In genomic region chr19:3175761-3176714, GRCh38 we compare ENCODE assay signal across 9 cellular contexts. TPM values are rescaled to one million over a fixed set of nuclear protein-coding genes. Genes with fewer than 3 reads are reported as not detected.
A peak's percentile ranks its signal among the peaks of the same experiment; 100 is the strongest.
DNase-seq lines count a peak whose midpoint lies in the region; ATAC-seq, FAIRE-seq and TF ChIP-seq lines count a peak whose summit lies in the region.
"Had no signal": no experiment of that assay in that cellular context is flagged by ENCODE, and none has a peak within 500 bp of the region (broad histone marks: within the 10 kb centered on the region; RNA-seq: fewer than 3 reads in every experiment).

No MANE protein-coding gene starts in this region.

- no peaks in the 10 kb centered on the region for H3K9me3 Mint-ChIP-seq in activated T-cell treated with anti-CD3 and anti-CD28 coated beads, Interleukin-2, amount 50 U/mL, for 72 hours
- H3K9me3 Mint-ChIP-seq: nephron had no signal

- no peak for TF ChIP-seq EP300 in HepG2 (IDR thresholded peaks at IDR 0.05; ENCODE audit: low read depth in 2 of 2, low read length in 2 of 2)
- TF ChIP-seq EP300 in HepG2 (CRISPR knock-in tag; IDR thresholded peaks at IDR 0.05; ENCODE audit: borderline replicate concordance): no peak

- POLR2A ChIA-PET in HepG2 (lab: Yijun Ruan, JAX): no interaction called here

- FAIRE-seq in HepG2 (lab: Jason Lieb, UNC): no peak

- ATAC-seq in activated T-cell treated with anti-CD3 and anti-CD28 coated beads, Interleukin-2, amount 50 U/mL, for 72 hours (replicated peaks in 1 of 2): no peak
- ATAC-seq in HepG2 (no peak), HG03045 (IDR thresholded peaks at IDR 0.05; ENCODE audit: unreplicated experiment) (no peak)

- H3K4me1 ChIP-seq in BLaER1 (peaks cover 49% of the 10 kb centered on the region), HepG2 (ENCODE audit: insufficient read depth, low read length) (peaks cover 30% of the 10 kb centered on the region)

- DNase-seq in HT-29 (ENCODE audit: low spot score) (peak; percentile 52), HepG2 (ENCODE audit: low spot score) (no peak), middle frontal gyrus (ENCODE audit: extremely low spot score, low spot score) (no peak), NCI-H510A treated with DMSO at 0.1 percent for 48 hours (lab: John Stamatoyannopoulos, UW) (no peak), cerebellum (ENCODE audit: low spot score) (no peak)
- no peak for DNase-seq in activated T-cell treated with anti-CD3 and anti-CD28 coated beads, Interleukin-2, amount 50 U/mL, for 72 hours

- H3K4me3 ChIP-seq in BLaER1 (peak overlapping the region; percentile 49; the same call in 1 of the 2 replicates), HepG2 (replicated peaks in 1 of 3; ENCODE audit: insufficient read depth in 1 of 3, low read depth in 2 of 3, low read length in 3 of 3) (no peak overlapping the region)

- peak overlapping the region; percentile 68 for H3K9ac ChIP-seq in BLaER1
- H3K9ac ChIP-seq in HepG2 (ENCODE audit: insufficient read depth, low read depth, low read length): no peak overlapping the region

- H3K27ac ChIP-seq in BLaER1: peak overlapping the region; percentile 87
- H3K27ac ChIP-seq in HepG2 (ENCODE audit: extremely low read length, insufficient read depth, low read length): no peak overlapping the region

- TF ChIP-seq POLR2A in HepG2 (IDR thresholded peaks at IDR 0.05; ENCODE audit: insufficient read depth in 1 of 2, low read depth in 2 of 2, low read length in 2 of 2): no peak

- no peaks in the 10 kb centered on the region for H3K9me3 ChIP-seq in BLaER1
- H3K9me3 ChIP-seq in HepG2 (ENCODE audit: low read length): no peaks in the 10 kb centered on the region

- H3K36me3 ChIP-seq in BLaER1 (peaks cover 3% of the 10 kb centered on the region; the same call in 1 of the 2 replicates), HepG2 (replicated peaks in 1 of 2; ENCODE audit: control insufficient read depth in 1 of 2, insufficient read depth in 2 of 2, low read length in 2 of 2) (no peaks in the 10 kb centered on the region)

- peak overlapping the region; percentile 68 for H3K27ac Mint-ChIP-seq in activated T-cell treated with anti-CD3 and anti-CD28 coated beads, Interleukin-2, amount 50 U/mL, for 72 hours
- H3K27ac Mint-ChIP-seq: nephron had no signal

- H2AFZ ChIP-seq in HepG2 (ENCODE audit: low read length): no peak overlapping the region

- H3K27me3 ChIP-seq in BLaER1 (no peaks in the 10 kb centered on the region), HepG2 (ENCODE audit: control insufficient read depth in 1 of 2, insufficient read depth in 2 of 2, low read length in 2 of 2) (no peaks in the 10 kb centered on the region; a peak in 1 of 5 replicates)

- H3K4me3 Mint-ChIP-seq in activated T-cell treated with anti-CD3 and anti-CD28 coated beads, Interleukin-2, amount 50 U/mL, for 72 hours: peak overlapping the region; percentile 72 to 88
- H3K4me3 Mint-ChIP-seq: nephron had no signal

- CTCF ChIA-PET in HepG2 (lab: Yijun Ruan, JAX; ENCODE audit: low intra/inter-chr PET ratio, low total read pairs): no interaction called here

- BruUV-seq in HepG2 (replicated peaks; lab: Mats Ljungman, UMichigan): TSS peak; percentile 72

- H3K36me3 Mint-ChIP-seq in activated T-cell treated with anti-CD3 and anti-CD28 coated beads, Interleukin-2, amount 50 U/mL, for 72 hours (ENCODE audit: insufficient read depth in 2 of 2): peaks cover 5 to 13% of the 10 kb centered on the region in 2 donors

- 7% methylated on average over 13 of the region's 17 CpGs for WGBS in HepG2 (ENCODE audit: low lambda C conversion rate)

- in situ Hi-C loops in HepG2 (cut with HindIII; ENCODE audit: extremely low pct_ligation_motif_present, low pct_unique_long_range_greater_than_20kb): no loop called here

- H3K4me2 ChIP-seq in BLaER1 (peak overlapping the region; percentile 86), HepG2 (ENCODE audit: low read depth, low read length) (peak overlapping the region; percentile 25; the same call in 1 of the 2 replicates)

- H4K20me1 ChIP-seq in BLaER1 (peaks cover 8% of the 10 kb centered on the region), HepG2 (ENCODE audit: insufficient read depth, low read length) (no peaks in the 10 kb centered on the region)

- H3K79me2 ChIP-seq in HepG2 (ENCODE audit: insufficient read depth, low read length): no peaks in the 10 kb centered on the region

- H3K27me3 Mint-ChIP-seq in activated T-cell treated with anti-CD3 and anti-CD28 coated beads, Interleukin-2, amount 50 U/mL, for 72 hours (ENCODE audit: low read depth): no peaks in the 10 kb centered on the region

- no peak for TF ChIP-seq RAD21 in HepG2 (CRISPR knock-in tag; IDR thresholded peaks at IDR 0.05)

- peaks cover 17% of the 10 kb centered on the region for H3K4me1 Mint-ChIP-seq in activated T-cell treated with anti-CD3 and anti-CD28 coated beads, Interleukin-2, amount 50 U/mL, for 72 hours (ENCODE audit: low read depth)

- intact Hi-C loops in HepG2 (cut with micrococcal nuclease; ENCODE audit: unreplicated experiment): no loop called here

- no peak for TF ChIP-seq CTCF in HepG2 (CRISPR knock-in tag; IDR thresholded peaks at IDR 0.05)

RNA-seq across cellular contexts. Expression of gene S1PR4, which starts 2.5 kb away (rescaled TPM):
- total RNA-seq in HT-29 (2014; rRNA removed; shearing (Covaris generic)): not detected in 2 replicates
- 10 to 100 TPM; 41.1 to 43.4 TPM for total RNA-seq in activated T-cell treated with anti-CD3 and anti-CD28 coated beads, Interleukin-2, amount 50 U/mL, for 72 hours
- total RNA-seq in HepG2 (2016; rRNA removed; fragmentation: Illumina TruSeq; extraction: Trizol): 0.07 TPM in 1 of 2 replicates, not detected in the other
- not detected in 2 replicates for total RNA-seq in HepG2 (2016; cell fraction: cytosol; rRNA removed; fragmentation: Illumina TruSeq; extraction: Trizol; ENCODE audit: low read depth)
- total RNA-seq in HepG2 (2016; cell fraction: insoluble cytoplasmic fraction; rRNA removed; fragmentation: Illumina TruSeq; extraction: Trizol): 0.09 TPM in 1 of 2 replicates, not detected in the other
- total RNA-seq in HepG2 (2016; cell fraction: membrane; rRNA removed; fragmentation: Illumina TruSeq; extraction: Trizol): not detected in 2 replicates
- total RNA-seq in HepG2 (2016; cell fraction: nucleus; rRNA removed; fragmentation: Illumina TruSeq; extraction: Trizol): not detected in 2 replicates
- 0.09 and 0.33 TPM in 2 replicates for polyA plus RNA-seq in HepG2 (2011; rRNA removed)
- polyA plus RNA-seq in HepG2 (2011; cell fraction: cytosol; rRNA removed): not detected in 2 replicates
- polyA plus RNA-seq in HepG2 (2011; cell fraction: nucleus; rRNA removed): 1.2 and 1.8 TPM in 2 replicates
- polyA plus RNA-seq in HepG2 (2012): not detected in 2 replicates
- not detected in 2 replicates for polyA plus RNA-seq in HepG2 (2016; cell fraction: cytosol; fragmentation: Illumina TruSeq; extraction: Trizol; ENCODE audit: low read depth)
- not detected in 2 replicates for polyA plus RNA-seq in HepG2 (2016; cell fraction: insoluble cytoplasmic fraction; fragmentation: Illumina TruSeq; extraction: Trizol; ENCODE audit: low read depth)
- polyA plus RNA-seq in HepG2 (2016; cell fraction: membrane; fragmentation: Illumina TruSeq; extraction: Trizol; ENCODE audit: low read depth): not detected in 2 replicates
- polyA plus RNA-seq in HepG2 (2016; cell fraction: nucleus; fragmentation: Illumina TruSeq; extraction: Trizol; ENCODE audit: insufficient read depth, low read depth): 0.29 TPM in 1 of 2 replicates, not detected in the other
- 0.19 TPM in 1 of 2 replicates, not detected in the other for polyA minus RNA-seq in HepG2 (2011; rRNA and poly(A)+ RNA removed; ENCODE audit: low replicate concordance)
- not detected in 2 replicates for polyA minus RNA-seq in HepG2 (2011; cell fraction: cytosol; rRNA and poly(A)+ RNA removed)
- polyA minus RNA-seq in HepG2 (2011; cell fraction: nucleus; rRNA and poly(A)+ RNA removed): 0.25 TPM in 1 of 2 replicates, not detected in the other
- total RNA-seq in cerebellum: not detected

RNA-seq across cellular contexts. Expression of gene NCLN, which starts 9.7 kb away (rescaled TPM):
- 95.3 and 104 TPM in 2 replicates for total RNA-seq in HT-29 (2014; rRNA removed; shearing (Covaris generic))
- total RNA-seq in activated T-cell treated with anti-CD3 and anti-CD28 coated beads, Interleukin-2, amount 50 U/mL, for 72 hours: 10 to 100 TPM; 35.0 to 38.7 TPM
- total RNA-seq in HepG2 (2016; rRNA removed; fragmentation: Illumina TruSeq; extraction: Trizol) (20.0 and 56.0 TPM in 2 replicates), cerebellum (11.4 TPM)
- total RNA-seq in HepG2 (2016; cell fraction: cytosol; rRNA removed; fragmentation: Illumina TruSeq; extraction: Trizol; ENCODE audit: low read depth): 14.5 and 16.6 TPM in 2 replicates
- total RNA-seq in HepG2 (2016; cell fraction: insoluble cytoplasmic fraction; rRNA removed; fragmentation: Illumina TruSeq; extraction: Trizol): 22.2 and 58.2 TPM in 2 replicates
- 36.2 and 36.4 TPM in 2 replicates for total RNA-seq in HepG2 (2016; cell fraction: membrane; rRNA removed; fragmentation: Illumina TruSeq; extraction: Trizol)
- 45.5 and 60.9 TPM in 2 replicates for total RNA-seq in HepG2 (2016; cell fraction: nucleus; rRNA removed; fragmentation: Illumina TruSeq; extraction: Trizol)
- polyA plus RNA-seq in HepG2 (2011; rRNA removed): 42.6 and 55.5 TPM in 2 replicates
- polyA plus RNA-seq in HepG2 (2011; cell fraction: cytosol; rRNA removed): 34.0 and 56.6 TPM in 2 replicates
- 87.2 and 112 TPM in 2 replicates for polyA plus RNA-seq in HepG2 (2011; cell fraction: nucleus; rRNA removed)
- 29.1 and 45.2 TPM in 2 replicates for polyA plus RNA-seq in HepG2 (2012)
- 21.6 and 23.7 TPM in 2 replicates for polyA plus RNA-seq in HepG2 (2016; cell fraction: cytosol; fragmentation: Illumina TruSeq; extraction: Trizol; ENCODE audit: low read depth)
- polyA plus RNA-seq in HepG2 (2016; cell fraction: insoluble cytoplasmic fraction; fragmentation: Illumina TruSeq; extraction: Trizol; ENCODE audit: low read depth): 19.8 and 29.4 TPM in 2 replicates
- polyA plus RNA-seq in HepG2 (2016; cell fraction: membrane; fragmentation: Illumina TruSeq; extraction: Trizol; ENCODE audit: low read depth): 31.3 and 31.9 TPM in 2 replicates
- 109 and 110 TPM in 2 replicates for polyA plus RNA-seq in HepG2 (2016; cell fraction: nucleus; fragmentation: Illumina TruSeq; extraction: Trizol; ENCODE audit: insufficient read depth, low read depth)
- polyA minus RNA-seq in HepG2 (2011; rRNA and poly(A)+ RNA removed; ENCODE audit: low replicate concordance): 99.1 and 126 TPM in 2 replicates
- polyA minus RNA-seq in HepG2 (2011; cell fraction: cytosol; rRNA and poly(A)+ RNA removed): 41.8 and 46.2 TPM in 2 replicates
- 16.4 and 18.6 TPM in 2 replicates for polyA minus RNA-seq in HepG2 (2011; cell fraction: nucleus; rRNA and poly(A)+ RNA removed)

RNA-seq across cellular contexts. Expression of gene GNA15, which starts 40.2 kb away (rescaled TPM):
- total RNA-seq in HT-29 (2014; rRNA removed; shearing (Covaris generic)): 15.9 and 20.0 TPM in 2 replicates
- 10 to 100 TPM; 32.8 to 66.5 TPM for total RNA-seq in activated T-cell treated with anti-CD3 and anti-CD28 coated beads, Interleukin-2, amount 50 U/mL, for 72 hours
- total RNA-seq in HepG2 (2016; rRNA removed; fragmentation: Illumina TruSeq; extraction: Trizol) (not detected in 2 replicates), cerebellum (0.73 TPM)
- total RNA-seq in HepG2 (2016; cell fraction: cytosol; rRNA removed; fragmentation: Illumina TruSeq; extraction: Trizol; ENCODE audit: low read depth): not detected in 2 replicates
- not detected in 2 replicates for total RNA-seq in HepG2 (2016; cell fraction: insoluble cytoplasmic fraction; rRNA removed; fragmentation: Illumina TruSeq; extraction: Trizol)
- total RNA-seq in HepG2 (2016; cell fraction: membrane; rRNA removed; fragmentation: Illumina TruSeq; extraction: Trizol): not detected in 2 replicates
- not detected in 2 replicates for total RNA-seq in HepG2 (2016; cell fraction: nucleus; rRNA removed; fragmentation: Illumina TruSeq; extraction: Trizol)
- not detected in 2 replicates for polyA plus RNA-seq in HepG2 (2011; rRNA removed)
- polyA plus RNA-seq in HepG2 (2011; cell fraction: cytosol; rRNA removed): 0.04 TPM in 1 of 2 replicates, not detected in the other
- polyA plus RNA-seq in HepG2 (2011; cell fraction: nucleus; rRNA removed): not detected in 2 replicates
- not detected in 2 replicates for polyA plus RNA-seq in HepG2 (2012)
- not detected in 2 replicates for polyA plus RNA-seq in HepG2 (2016; cell fraction: cytosol; fragmentation: Illumina TruSeq; extraction: Trizol; ENCODE audit: low read depth)
- polyA plus RNA-seq in HepG2 (2016; cell fraction: insoluble cytoplasmic fraction; fragmentation: Illumina TruSeq; extraction: Trizol; ENCODE audit: low read depth): not detected in 2 replicates
- polyA plus RNA-seq in HepG2 (2016; cell fraction: membrane; fragmentation: Illumina TruSeq; extraction: Trizol; ENCODE audit: low read depth): 0.08 TPM in 1 of 2 replicates, not detected in the other
- polyA plus RNA-seq in HepG2 (2016; cell fraction: nucleus; fragmentation: Illumina TruSeq; extraction: Trizol; ENCODE audit: insufficient read depth, low read depth): 0.22 TPM in 1 of 2 replicates, not detected in the other
- 0.10 and 0.61 TPM in 2 replicates for polyA minus RNA-seq in HepG2 (2011; rRNA and poly(A)+ RNA removed; ENCODE audit: low replicate concordance)
- not detected in 2 replicates for polyA minus RNA-seq in HepG2 (2011; cell fraction: cytosol; rRNA and poly(A)+ RNA removed)
- not detected in 2 replicates for polyA minus RNA-seq in HepG2 (2011; cell fraction: nucleus; rRNA and poly(A)+ RNA removed)

RNA-seq across cellular contexts. Expression of gene CELF5, which starts 48.4 kb away (rescaled TPM):
- total RNA-seq in HT-29 (2014; rRNA removed; shearing (Covaris generic)): 0.10 and 0.53 TPM in 2 replicates
- total RNA-seq in activated T-cell treated with anti-CD3 and anti-CD28 coated beads, Interleukin-2, amount 50 U/mL, for 72 hours: under 1 TPM; 0.17 to 0.42 TPM
- total RNA-seq in HepG2 (2016; rRNA removed; fragmentation: Illumina TruSeq; extraction: Trizol) (0.14 and 0.31 TPM in 2 replicates), cerebellum (37.6 TPM)
- total RNA-seq in HepG2 (2016; cell fraction: cytosol; rRNA removed; fragmentation: Illumina TruSeq; extraction: Trizol; ENCODE audit: low read depth): 0.35 TPM in 1 of 2 replicates, not detected in the other
- total RNA-seq in HepG2 (2016; cell fraction: insoluble cytoplasmic fraction; rRNA removed; fragmentation: Illumina TruSeq; extraction: Trizol): 0.16 and 0.30 TPM in 2 replicates
- total RNA-seq in HepG2 (2016; cell fraction: membrane; rRNA removed; fragmentation: Illumina TruSeq; extraction: Trizol): 0.12 and 0.28 TPM in 2 replicates
- 0.66 and 0.68 TPM in 2 replicates for total RNA-seq in HepG2 (2016; cell fraction: nucleus; rRNA removed; fragmentation: Illumina TruSeq; extraction: Trizol)
- 0.84 and 0.91 TPM in 2 replicates for polyA plus RNA-seq in HepG2 (2011; rRNA removed)
- 0.23 and 0.43 TPM in 2 replicates for polyA plus RNA-seq in HepG2 (2011; cell fraction: cytosol; rRNA removed)
- polyA plus RNA-seq in HepG2 (2011; cell fraction: nucleus; rRNA removed): 3.4 and 3.5 TPM in 2 replicates
- 2.1 and 2.4 TPM in 2 replicates for polyA plus RNA-seq in HepG2 (2012)
- 0.07 and 0.20 TPM in 2 replicates for polyA plus RNA-seq in HepG2 (2016; cell fraction: cytosol; fragmentation: Illumina TruSeq; extraction: Trizol; ENCODE audit: low read depth)
- 0.19 and 0.47 TPM in 2 replicates for polyA plus RNA-seq in HepG2 (2016; cell fraction: insoluble cytoplasmic fraction; fragmentation: Illumina TruSeq; extraction: Trizol; ENCODE audit: low read depth)
- 0.15 and 0.30 TPM in 2 replicates for polyA plus RNA-seq in HepG2 (2016; cell fraction: membrane; fragmentation: Illumina TruSeq; extraction: Trizol; ENCODE audit: low read depth)
- 1.6 and 1.9 TPM in 2 replicates for polyA plus RNA-seq in HepG2 (2016; cell fraction: nucleus; fragmentation: Illumina TruSeq; extraction: Trizol; ENCODE audit: insufficient read depth, low read depth)
- polyA minus RNA-seq in HepG2 (2011; rRNA and poly(A)+ RNA removed; ENCODE audit: low replicate concordance): 0.44 and 0.56 TPM in 2 replicates
- polyA minus RNA-seq in HepG2 (2011; cell fraction: cytosol; rRNA and poly(A)+ RNA removed): 0.40 TPM in 1 of 2 replicates, not detected in the other
- 0.75 and 0.77 TPM in 2 replicates for polyA minus RNA-seq in HepG2 (2011; cell fraction: nucleus; rRNA and poly(A)+ RNA removed)

Comparison
In these comparisons a context has a peak if more than half of its experiments do, and no peak if none do; other contexts are left out.
1. RNA of gene S1PR4, which starts 2.5 kb away (total RNA-seq): 41.1 to 43.4 TPM in activated T-cell treated with anti-CD3 and anti-CD28 coated beads, Interleukin-2, amount 50 U/mL, for 72 hours; not detected in cerebellum (single experiment), 0.07 to 0.09 TPM in HepG2 and not detected in HT-29; every median in the first group is over 10 times any median in the second.